ENCODE assay signal across 16 cellular contexts in the genomic region with DNA sequence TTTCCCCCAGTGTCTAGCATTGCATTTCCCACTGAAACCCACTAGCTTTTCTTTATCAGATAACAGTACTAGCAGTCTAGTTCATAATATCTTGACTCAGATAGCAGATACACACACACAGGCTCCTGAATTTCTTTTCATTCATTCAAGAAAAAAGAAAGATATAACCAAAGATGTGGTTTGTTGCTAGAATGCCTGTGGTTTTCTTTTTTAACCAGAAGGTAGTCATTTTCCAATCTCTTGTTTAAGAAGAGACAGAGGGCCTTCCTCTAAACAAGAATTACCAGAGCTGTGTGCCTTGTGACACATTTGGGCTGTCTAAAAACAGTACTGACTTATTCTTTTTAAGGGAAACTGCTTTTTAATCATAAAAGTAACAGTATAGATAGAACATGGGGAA.
DNase-seq lines count a peak whose midpoint lies in the region; ATAC-seq and TF ChIP-seq lines count a peak whose summit lies in the region.
"Had no signal": no experiment of that assay in that cellular context is flagged by ENCODE, and none has a peak within 500 bp of the region (broad histone marks: within the 10 kb centered on the region; RNA-seq: fewer than 3 reads in every experiment).

No MANE protein-coding gene starts in this region.

- no peaks in the 10 kb centered on the region for H3K36me3 ChIP-seq in WERI-Rb-1

- H3K27me3 Mint-ChIP-seq in activated naive CD8-positive, alpha-beta T cell treated with anti-CD3 and anti-CD28 coated beads, Interleukin-2, amount 50 U/mL, for 24 hours = no peaks in the 10 kb centered on the region
- peaks cover 4% of the 10 kb centered on the region for H3K27me3 Mint-ChIP-seq in activated naive CD8-positive, alpha-beta T cell treated with anti-CD3 and anti-CD28 coated beads for 36 hours
- peaks cover 0 to 11% of the 10 kb centered on the region in 2 donors for H3K27me3 Mint-ChIP-seq in natural killer cell (ENCODE audit: low read depth in 2 of 2)
- H3K27me3 Mint-ChIP-seq: CD4-positive, CD25-positive, alpha-beta regulatory T cell had no signal

- no peak for DNase-seq in activated naive CD8-positive, alpha-beta T cell treated with anti-CD3 and anti-CD28 coated beads, Interleukin-2, amount 50 U/mL, for 24 hours
- no peak for DNase-seq in activated naive CD8-positive, alpha-beta T cell treated with anti-CD3 and anti-CD28 coated beads for 36 hours
- DNase-seq in MV-4-11 (lab: John Stamatoyannopoulos, UW) = peak; percentile 29
- DNase-seq in fibroblast of peridontal ligament (ENCODE audit: extremely low read depth) = peak; percentile 2
- DNase-seq in UCSD-AML1 (lab: John Stamatoyannopoulos, UW; ENCODE audit: unreplicated experiment) = no peak
- DNase-seq in WERI-Rb-1 = no peak
- no peak for DNase-seq in natural killer cell
- DNase-seq: AML-193; CD4-positive, CD25-positive, alpha-beta regulatory T cell; DMS53; GM23248; KG1; NCI-H2029; NCI-H510A; SHP77 treated with DMSO at 0.1 percent for 48 hours had no signal

- TF ChIP-seq CTCF in WERI-Rb-1 (IDR thresholded peaks at IDR 0.05; ENCODE audit: low read depth, low read length) (no peak), natural killer cell (IDR thresholded peaks at IDR 0.05) (no peak)

- no peaks in the 10 kb centered on the region for H3K9me3 ChIP-seq in WERI-Rb-1 (ENCODE audit: severe bottlenecking)

- no peak overlapping the region for H3K27ac Mint-ChIP-seq in activated naive CD8-positive, alpha-beta T cell treated with anti-CD3 and anti-CD28 coated beads, Interleukin-2, amount 50 U/mL, for 24 hours
- H3K27ac Mint-ChIP-seq in activated naive CD8-positive, alpha-beta T cell treated with anti-CD3 and anti-CD28 coated beads for 36 hours = no peak overlapping the region
- no peak overlapping the region for H3K27ac Mint-ChIP-seq in natural killer cell
- H3K27ac Mint-ChIP-seq: CD4-positive, CD25-positive, alpha-beta regulatory T cell had no signal

- H3K4me3 ChIP-seq in WERI-Rb-1 (ENCODE audit: low read depth, low read length) = no peak overlapping the region
- H3K4me3 ChIP-seq: GM23248 had no signal

- peak; percentile 80 for ATAC-seq in activated naive CD8-positive, alpha-beta T cell treated with anti-CD3 and anti-CD28 coated beads, Interleukin-2, amount 50 U/mL, for 24 hours
- ATAC-seq in natural killer cell = no peak
- ATAC-seq: HCT116 had no signal

- peaks cover 19% of the 10 kb centered on the region for H3K9me3 Mint-ChIP-seq in activated naive CD8-positive, alpha-beta T cell treated with anti-CD3 and anti-CD28 coated beads, Interleukin-2, amount 50 U/mL, for 24 hours
- H3K9me3 Mint-ChIP-seq in activated naive CD8-positive, alpha-beta T cell treated with anti-CD3 and anti-CD28 coated beads for 36 hours = peaks cover 19% of the 10 kb centered on the region
- peaks cover 5 to 13% of the 10 kb centered on the region in 2 donors for H3K9me3 Mint-ChIP-seq in natural killer cell

- no peaks in the 10 kb centered on the region for H3K27me3 ChIP-seq in WERI-Rb-1 (ENCODE audit: insufficient read depth, low read depth, severe bottlenecking)

- intact Hi-C loops in natural killer cell (cut with micrococcal nuclease) = no loop called here

- H3K4me1 Mint-ChIP-seq in activated naive CD8-positive, alpha-beta T cell treated with anti-CD3 and anti-CD28 coated beads, Interleukin-2, amount 50 U/mL, for 24 hours = peaks cover 12% of the 10 kb centered on the region
- peaks cover 9% of the 10 kb centered on the region for H3K4me1 Mint-ChIP-seq in activated naive CD8-positive, alpha-beta T cell treated with anti-CD3 and anti-CD28 coated beads for 36 hours
- H3K4me1 Mint-ChIP-seq in natural killer cell = no peaks in the 10 kb centered on the region
- H3K4me1 Mint-ChIP-seq: CD4-positive, CD25-positive, alpha-beta regulatory T cell had no signal

- peaks cover 10% of the 10 kb centered on the region for H3K36me3 Mint-ChIP-seq in activated naive CD8-positive, alpha-beta T cell treated with anti-CD3 and anti-CD28 coated beads, Interleukin-2, amount 50 U/mL, for 24 hours (ENCODE audit: low read depth)
- peaks cover 17% of the 10 kb centered on the region for H3K36me3 Mint-ChIP-seq in activated naive CD8-positive, alpha-beta T cell treated with anti-CD3 and anti-CD28 coated beads for 36 hours
- H3K36me3 Mint-ChIP-seq in natural killer cell = peaks cover 8% of the 10 kb centered on the region

- H3K4me3 Mint-ChIP-seq in activated naive CD8-positive, alpha-beta T cell treated with anti-CD3 and anti-CD28 coated beads, Interleukin-2, amount 50 U/mL, for 24 hours = no peak overlapping the region
- no peak overlapping the region for H3K4me3 Mint-ChIP-seq in activated naive CD8-positive, alpha-beta T cell treated with anti-CD3 and anti-CD28 coated beads for 36 hours
- no peak overlapping the region for H3K4me3 Mint-ChIP-seq in natural killer cell
- H3K4me3 Mint-ChIP-seq: CD4-positive, CD25-positive, alpha-beta regulatory T cell had no signal

- H3K27ac ChIP-seq in WERI-Rb-1 = no peak overlapping the region
- H3K27ac ChIP-seq: GM23248 had no signal

Comparison
In these comparisons a context has a peak if more than half of its experiments do, and no peak if none do; other contexts are left out.
1. DNase-seq: peak in MV-4-11 (single experiment) and fibroblast of peridontal ligament (single experiment); none in activated naive CD8-positive, alpha-beta T cell treated with anti-CD3 and anti-CD28 coated beads, Interleukin-2, amount 50 U/mL, for 24 hours (single experiment), activated naive CD8-positive, alpha-beta T cell treated with anti-CD3 and anti-CD28 coated beads for 36 hours (single experiment), UCSD-AML1 (single experiment), WERI-Rb-1 (single experiment) and natural killer cell (single experiment).